In genomic region chr2:191396794-191397193, GRCh38 we compare ENCODE assay signal across 21 cellular contexts.
A peak's percentile ranks its signal among the peaks of the same experiment; 100 is the strongest.
DNase-seq lines count a peak whose midpoint lies in the region; ATAC-seq, FAIRE-seq and TF ChIP-seq lines count a peak whose summit lies in the region.
"Had no signal": no experiment of that assay in that cellular context is flagged by ENCODE, and none has a peak within 500 bp of the region (broad histone marks: within the 10 kb centered on the region; RNA-seq: fewer than 3 reads in every experiment).

No MANE protein-coding gene starts in this region.

- in situ Hi-C loops in GM13976 (cut with MboI; ENCODE audit: low sequenced_read_pairs, unreplicated experiment): no loop called here

- DNase-seq in WTC11 (ENCODE audit: low spot score) (no peak), left lobe of liver (ENCODE audit: low spot score) (peak; percentile 85), progenitor cell of endocrine pancreas (ENCODE audit: low spot score, unreplicated experiment) (no peak), DMS79 treated with DMSO at 0.1 percent for 48 hours (lab: John Stamatoyannopoulos, UW) (no peak), GM13976 (ENCODE audit: low spot score) (no peak), HEK293T (ENCODE audit: extremely low spot score) (no peak)
- DNase-seq: C1 segment of cervical spinal cord; Calu3; CD4-positive, alpha-beta memory T cell; COR-L47; DMS53; DND-41; H9; HFFc6 had no signal

- H3K27ac Mint-ChIP-seq in WTC11 (no peak overlapping the region), progenitor cell of endocrine pancreas (peak overlapping the region; percentile 46)
- H3K27ac Mint-ChIP-seq: CD4-positive, alpha-beta memory T cell; GM23338; H9 had no signal

- H3K4me1 Mint-ChIP-seq in WTC11 (peaks cover 14% of the 10 kb centered on the region), progenitor cell of endocrine pancreas (ENCODE audit: low read depth) (peaks cover 7% of the 10 kb centered on the region)
- H3K4me1 Mint-ChIP-seq: CD4-positive, alpha-beta memory T cell had no signal

- no peaks in the 10 kb centered on the region for H3K27me3 Mint-ChIP-seq in WTC11 (ENCODE audit: low read depth)
- H3K27me3 Mint-ChIP-seq in progenitor cell of endocrine pancreas: no peaks in the 10 kb centered on the region
- H3K27me3 Mint-ChIP-seq: CD4-positive, alpha-beta memory T cell had no signal

- no peak for TF ChIP-seq CTCF in WTC11 (IDR thresholded peaks at IDR 0.05)
- no peak for TF ChIP-seq CTCF in progenitor cell of endocrine pancreas (IDR thresholded peaks at IDR 0.05; ENCODE audit: unreplicated experiment)
- TF ChIP-seq CTCF in GM13976 (IDR thresholded peaks at IDR 0.05; ENCODE audit: borderline replicate concordance, control extremely low read depth, extremely low read depth, insufficient read depth, missing control alignments): no peak

- POLR2A ChIA-PET in WTC11 (lab: Charles Lee): no interaction called here
- POLR2A ChIA-PET in HEK293T (lab: Yijun Ruan, JAX): no interaction called here

- H3K36me3 Mint-ChIP-seq in WTC11 (peaks cover 79% of the 10 kb centered on the region), progenitor cell of endocrine pancreas (ENCODE audit: insufficient read depth) (peaks cover 52% of the 10 kb centered on the region)
- H3K36me3 Mint-ChIP-seq: CD4-positive, alpha-beta memory T cell had no signal

- peaks cover 8% of the 10 kb centered on the region; the same call in 1 of the 2 replicates for H3K9me3 Mint-ChIP-seq in WTC11
- no peaks in the 10 kb centered on the region for H3K9me3 Mint-ChIP-seq in progenitor cell of endocrine pancreas (ENCODE audit: low read depth)
- H3K9me3 Mint-ChIP-seq: CD4-positive, alpha-beta memory T cell; HFFc6 had no signal

- H3K4me3 Mint-ChIP-seq in WTC11 (no peak overlapping the region), progenitor cell of endocrine pancreas (ENCODE audit: low read depth) (no peak overlapping the region)
- H3K4me3 Mint-ChIP-seq: CD4-positive, alpha-beta memory T cell; GM23338; H9; HFFc6 had no signal

- FAIRE-seq in endometrium (lab: Jason Lieb, UNC): peak; percentile 57
- FAIRE-seq: G401.6, GM12892, GM19239 had no signal

- CTCF ChIA-PET in WTC11 (lab: Charles Lee): no interaction called here
- CTCF ChIA-PET in HEK293T (lab: Yijun Ruan, JAX): no interaction called here

- ATAC-seq in WTC11: no peak
- ATAC-seq in left lobe of liver: peak; percentile 99
- no peak for ATAC-seq in HG02981 (IDR thresholded peaks at IDR 0.05; ENCODE audit: unreplicated experiment)
- ATAC-seq: GM23338, HCT116 had no signal

TF ChIP-seq in WTC11, 78 proteins besides CTCF, POLR2A, EP300 and RAD21:
- TF ChIP-seq HMGA2 (CRISPR knock-in tag; IDR thresholded peaks at IDR 0.05): peak; percentile 63; the same call in 1 of the 2 replicates
- no peak for TF ChIP-seq NR2C2 (CRISPR knock-in tag; IDR thresholded peaks at IDR 0.05)
- TF ChIP-seq ESRRA (CRISPR knock-in tag; IDR thresholded peaks at IDR 0.05; ENCODE audit: borderline replicate concordance): no peak

TF ChIP-seq in HEK293T, 16 proteins besides CTCF, POLR2A, EP300 and RAD21:
- TF ChIP-seq NFRKB (IDR thresholded peaks at IDR 0.05) (no peak), ELF4 (IDR thresholded peaks at IDR 0.05) (no peak), LEF1 (IDR thresholded peaks at IDR 0.05; ENCODE audit: borderline replicate concordance) (no peak), FOXA1 (IDR thresholded peaks at IDR 0.05) (no peak), FOXM1 (IDR thresholded peaks at IDR 0.05; ENCODE audit: borderline replicate concordance) (no peak), SUZ12 (IDR thresholded peaks at IDR 0.05) (no peak), PKNOX1 (IDR thresholded peaks at IDR 0.05) (no peak), ZNF384 (IDR thresholded peaks at IDR 0.05) (no peak), BHLHE40 (IDR thresholded peaks at IDR 0.05; ENCODE audit: borderline replicate concordance) (no peak), ARNT (IDR thresholded peaks at IDR 0.05) (no peak), FOXK2 (IDR thresholded peaks at IDR 0.05) (no peak)
